30 cellular contexts compared by ENCODE assay signal in the genomic region with DNA sequence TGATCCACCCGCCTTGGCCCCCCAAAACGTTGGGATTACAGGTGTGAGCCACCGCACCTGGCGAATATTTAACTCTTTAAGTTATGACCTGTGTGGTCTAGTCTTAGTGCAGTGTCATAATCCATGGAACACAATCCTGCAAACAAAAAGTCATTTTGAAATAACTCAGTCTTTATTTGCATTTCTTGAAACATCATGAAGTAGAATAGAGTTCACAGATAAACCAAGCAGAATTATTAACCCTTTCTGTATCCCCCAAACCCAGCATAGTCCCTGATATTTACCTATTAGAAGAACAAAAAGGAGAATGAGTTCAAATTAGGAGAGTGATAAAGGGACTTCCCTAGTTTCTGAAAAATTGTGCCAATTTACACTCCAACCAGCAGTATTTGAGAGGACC.
"Had no signal": no experiment of that assay in that cellular context is flagged by ENCODE, and none has a peak within 500 bp of the region (broad histone marks: within the 10 kb centered on the region; RNA-seq: fewer than 3 reads in every experiment).

No MANE protein-coding gene starts in this region.

- DNase-seq: activated CD4-positive, alpha-beta memory T cell treated with anti-CD3 and anti-CD28 coated beads, Interleukin-2, amount 10 ng/mL, durations not matched to agents 7 days and 5 days; activated CD4-positive, alpha-beta T cell treated with anti-CD3 and anti-CD28 coated beads for 1 hour; activated CD4-positive, alpha-beta T cell treated with anti-CD3 and anti-CD28 coated beads for 4 hours; activated CD4-positive, alpha-beta T cell treated with anti-CD3 and anti-CD28 coated beads, Interleukin-2, amount 10 ng/mL, durations not matched to agents 7 days and 5 days; activated CD4-positive, alpha-beta T cell treated with anti-CD3 and anti-CD28 coated beads, Interleukin-2, amount 50 U/mL, for 4 hours; activated CD4-positive, CD25-positive, alpha-beta regulatory T cell; activated CD8-positive, alpha-beta memory T cell treated with anti-CD3 and anti-CD28 coated beads, Interleukin-2, amount 50 U/mL, for 48 hours; activated gamma-delta T cell; activated naive CD4-positive, alpha-beta T cell; activated naive CD4-positive, alpha-beta T cell treated with anti-CD3 and anti-CD28 coated beads, Interleukin-2, amount 10 ng/mL, durations not matched to agents 7 days and 5 days; activated naive CD8-positive, alpha-beta T cell treated with anti-CD3 and anti-CD28 coated beads, Interleukin-2, amount 10 ng/mL, durations not matched to agents 7 days and 5 days; activated T-cell treated with anti-CD3 and anti-CD28 coated beads for 4 hours; activated T-cell treated with anti-CD3 and anti-CD28 coated beads, Interleukin-2, amount 50 U/mL, for 24 hours; activated T-cell treated with anti-CD3 and anti-CD28 coated beads, Interleukin-2, amount 50 U/mL, for 72 hours; amniotic stem cell; anterior cingulate cortex; caudate nucleus; cortex of kidney; dermis blood vessel endothelial cell; effector CD4-positive, alpha-beta T cell; effector memory CD8-positive, alpha-beta T cell; erythroblast; foreskin keratinocyte; heart right ventricle; T-helper 2 cell had no signal

- H3K27me3 ChIP-seq: esophagus muscularis mucosa, foreskin keratinocyte, gastroesophageal sphincter, heart right ventricle had no signal

- H3K27ac Mint-ChIP-seq: activated CD4-positive, alpha-beta memory T cell treated with anti-CD3 and anti-CD28 coated beads, Interleukin-2, amount 10 ng/mL, durations not matched to agents 7 days and 5 days; activated CD4-positive, alpha-beta T cell treated with anti-CD3 and anti-CD28 coated beads, Interleukin-2, amount 10 ng/mL, durations not matched to agents 7 days and 5 days; activated naive CD4-positive, alpha-beta T cell treated with anti-CD3 and anti-CD28 coated beads, Interleukin-2, amount 10 ng/mL, durations not matched to agents 7 days and 5 days; activated naive CD4-positive, alpha-beta T cell treated with anti-CD3 and anti-CD28 coated beads, Interleukin-2, amount 50 U/mL, for 72 hours; activated naive CD8-positive, alpha-beta T cell treated with anti-CD3 and anti-CD28 coated beads, Interleukin-2, amount 10 ng/mL, durations not matched to agents 7 days and 5 days; activated T-cell treated with anti-CD3 and anti-CD28 coated beads, Interleukin-2, amount 50 U/mL, for 24 hours; activated T-cell treated with anti-CD3 and anti-CD28 coated beads, Interleukin-2, amount 50 U/mL, for 72 hours; effector memory CD8-positive, alpha-beta T cell had no signal

- H3K27me3 Mint-ChIP-seq: activated CD4-positive, alpha-beta memory T cell treated with anti-CD3 and anti-CD28 coated beads, Interleukin-2, amount 10 ng/mL, durations not matched to agents 7 days and 5 days; activated CD4-positive, alpha-beta T cell treated with anti-CD3 and anti-CD28 coated beads, Interleukin-2, amount 10 ng/mL, durations not matched to agents 7 days and 5 days; activated naive CD4-positive, alpha-beta T cell treated with anti-CD3 and anti-CD28 coated beads, Interleukin-2, amount 10 ng/mL, durations not matched to agents 7 days and 5 days; activated naive CD8-positive, alpha-beta T cell treated with anti-CD3 and anti-CD28 coated beads, Interleukin-2, amount 10 ng/mL, durations not matched to agents 7 days and 5 days; activated T-cell treated with anti-CD3 and anti-CD28 coated beads, Interleukin-2, amount 50 U/mL, for 24 hours; effector memory CD8-positive, alpha-beta T cell had no signal

- H3K9me3 Mint-ChIP-seq: activated CD4-positive, alpha-beta memory T cell treated with anti-CD3 and anti-CD28 coated beads, Interleukin-2, amount 10 ng/mL, durations not matched to agents 7 days and 5 days; activated CD4-positive, alpha-beta T cell treated with anti-CD3 and anti-CD28 coated beads, Interleukin-2, amount 10 ng/mL, durations not matched to agents 7 days and 5 days; activated naive CD4-positive, alpha-beta T cell treated with anti-CD3 and anti-CD28 coated beads, Interleukin-2, amount 10 ng/mL, durations not matched to agents 7 days and 5 days; activated naive CD4-positive, alpha-beta T cell treated with anti-CD3 and anti-CD28 coated beads, Interleukin-2, amount 50 U/mL, for 72 hours; activated naive CD8-positive, alpha-beta T cell treated with anti-CD3 and anti-CD28 coated beads, Interleukin-2, amount 10 ng/mL, durations not matched to agents 7 days and 5 days; activated T-cell treated with anti-CD3 and anti-CD28 coated beads, Interleukin-2, amount 50 U/mL, for 24 hours; effector memory CD8-positive, alpha-beta T cell had no signal

- H3K27ac ChIP-seq: esophagus muscularis mucosa, foreskin keratinocyte, gastroesophageal sphincter, heart right ventricle had no signal

- H3K4me3 Mint-ChIP-seq: activated CD4-positive, alpha-beta memory T cell treated with anti-CD3 and anti-CD28 coated beads, Interleukin-2, amount 10 ng/mL, durations not matched to agents 7 days and 5 days; activated CD4-positive, alpha-beta T cell treated with anti-CD3 and anti-CD28 coated beads, Interleukin-2, amount 10 ng/mL, durations not matched to agents 7 days and 5 days; activated naive CD4-positive, alpha-beta T cell treated with anti-CD3 and anti-CD28 coated beads, Interleukin-2, amount 10 ng/mL, durations not matched to agents 7 days and 5 days; activated naive CD8-positive, alpha-beta T cell treated with anti-CD3 and anti-CD28 coated beads, Interleukin-2, amount 10 ng/mL, durations not matched to agents 7 days and 5 days; activated T-cell treated with anti-CD3 and anti-CD28 coated beads, Interleukin-2, amount 50 U/mL, for 24 hours; activated T-cell treated with anti-CD3 and anti-CD28 coated beads, Interleukin-2, amount 50 U/mL, for 72 hours; effector memory CD8-positive, alpha-beta T cell had no signal

- H3K9me3 ChIP-seq: esophagus muscularis mucosa, gastroesophageal sphincter, heart right ventricle had no signal

- ATAC-seq: activated naive CD4-positive, alpha-beta T cell treated with anti-CD3 and anti-CD28 coated beads, Interleukin-2, amount 50 U/mL, for 72 hours; activated T-cell treated with anti-CD3 and anti-CD28 coated beads, Interleukin-2, amount 50 U/mL, for 72 hours; effector memory CD8-positive, alpha-beta T cell; foreskin keratinocyte; gastroesophageal sphincter; heart right ventricle had no signal

- H3K4me1 ChIP-seq: foreskin keratinocyte had no signal

- H3K4me3 ChIP-seq: esophagus muscularis mucosa, gastroesophageal sphincter, heart right ventricle had no signal

- H3K36me3 ChIP-seq: esophagus muscularis mucosa, gastroesophageal sphincter had no signal

- FAIRE-seq: astrocyte, colon had no signal
